In genomic region chr3:153621988-153622387, GRCh38 we compare ENCODE assay signal across 8 cellular contexts.
DNase-seq lines count a peak whose midpoint lies in the region; ATAC-seq, FAIRE-seq and TF ChIP-seq lines count a peak whose summit lies in the region.

No MANE protein-coding gene starts in this region.

- TF ChIP-seq CTCF in GM10248 (IDR thresholded peaks at IDR 0.05; ENCODE audit: control extremely low read depth, extremely low read depth, low read depth, missing control alignments) (no peak), GM12878 (IDR thresholded peaks at IDR 0.05 in 2 of 3, conservative IDR thresholded peaks at IDR 0.05 in 1 of 3; ENCODE audit: control insufficient read depth in 2 of 3, extremely low read depth in 1 of 3, insufficient read depth in 1 of 3, low read depth in 3 of 3, low read length in 3 of 3) (no peak), tibial nerve (IDR thresholded peaks at IDR 0.05) (no peak)

- H3K4me3 ChIP-seq in GM12878 (no peak overlapping the region), tibial nerve (no peak overlapping the region), Karpas-422 (ENCODE audit: low read length) (no peak overlapping the region)

- ATAC-seq in GM19468 (IDR thresholded peaks at IDR 0.05; ENCODE audit: extremely low read depth, unreplicated experiment) (peak; percentile 78), HG03378 (IDR thresholded peaks at IDR 0.05; ENCODE audit: unreplicated experiment) (peak; percentile 97), GM12878 (peak; percentile 89)

- 19% methylated on average over 2 of the region's 2 CpGs for WGBS in GM12878 (ENCODE audit: insufficient coverage, insufficient replicate concordance, low lambda C conversion rate, missing lambda C conversion rate)
- 70 to 77% methylated on average over 2 of the region's 2 CpGs for WGBS in tibial nerve, 2 donors

- SMC1A ChIA-PET in GM12878 (lab: Charles Lee; ENCODE audit: uncharacterized antibody, unreplicated experiment), result interaction anchor here (0.7 to 1.5 kb wide), 3 partner anchors 8 to 12 kb away, joined by 3 to 7 read pairs (median 5); no protein-coding TSS in a partner anchor

- BruUV-seq in GM12878 (replicated peaks; lab: Mats Ljungman, UMichigan), result no TSS peak

- H3K9me3 ChIP-seq in GM12878 (replicated peaks; ENCODE audit: control insufficient read depth, insufficient read depth, low read length), result no peaks in the 10 kb centered on the region
- no peaks in the 10 kb centered on the region for H3K9me3 ChIP-seq in tibial nerve
- peaks cover 8% of the 10 kb centered on the region for H3K9me3 ChIP-seq in Karpas-422 (ENCODE audit: low read length)

- FAIRE-seq in GM12878 (lab: Jason Lieb, UNC), result peak; percentile 35

- no peak for TF ChIP-seq RAD21 in GM12878 (IDR thresholded peaks at IDR 0.05; ENCODE audit: insufficient read depth, low read depth, low read length)

- no peaks in the 10 kb centered on the region for H3K9me2 ChIP-seq in Karpas-422 (replicated peaks; ENCODE audit: insufficient read depth, low read length)

- H3K4me2 ChIP-seq in GM12878 (ENCODE audit: control insufficient read depth, insufficient read depth) (no peak overlapping the region), Karpas-422 (ENCODE audit: low read depth, low read length, poor library complexity, severe bottlenecking) (no peak overlapping the region)

- H3K36me3 ChIP-seq in GM12878 (ENCODE audit: control insufficient read depth in 2 of 2, insufficient read depth in 2 of 2, low read length in 1 of 2), result no peaks in the 10 kb centered on the region
- no peaks in the 10 kb centered on the region for H3K36me3 ChIP-seq in tibial nerve
- no peaks in the 10 kb centered on the region for H3K36me3 ChIP-seq in Karpas-422 (ENCODE audit: insufficient read depth, low read length)

- peaks cover 7% of the 10 kb centered on the region for H3K4me1 ChIP-seq in GM12878 (ENCODE audit: control insufficient read depth, insufficient read depth, low read length)
- no peaks in the 10 kb centered on the region for H3K4me1 ChIP-seq in tibial nerve
- no peaks in the 10 kb centered on the region for H3K4me1 ChIP-seq in Karpas-422 (ENCODE audit: low read length)

- CTCF ChIA-PET in GM10248 (lab: Yijun Ruan, JAX) (interaction anchor here (1.4 to 1.8 kb wide), 2 partner anchors 9 kb away, joined by 4 to 5 read pairs; no protein-coding TSS in a partner anchor), GM12878 (lab: Yijun Ruan, JAX) (interaction anchor here (1.1 to 1.3 kb wide), 2 partner anchors 9 to 26 kb away, joined by 3 to 4 read pairs; no protein-coding TSS in a partner anchor)

- POLR2A ChIA-PET in GM10248 (lab: Yijun Ruan, JAX) (no interaction called here), GM12878 (lab: Charles Lee) (no interaction called here)

- in situ Hi-C loops in GM12878 (cut with MboI), result no loop called here

- H2AFZ ChIP-seq in GM12878 (ENCODE audit: control insufficient read depth, low read depth, low read length) (no peak overlapping the region), Karpas-422 (ENCODE audit: low read length) (no peak overlapping the region)

- no peaks in the 10 kb centered on the region for H3K27me3 ChIP-seq in GM12878 (replicated peaks in 1 of 2; ENCODE audit: control insufficient read depth in 2 of 2, insufficient read depth in 2 of 2, low read length in 1 of 2)
- no peaks in the 10 kb centered on the region for H3K27me3 ChIP-seq in tibial nerve
- no peaks in the 10 kb centered on the region for H3K27me3 ChIP-seq in Karpas-422 (ENCODE audit: low read length)

- no peak for TF ChIP-seq POLR2A in GM12878 (IDR thresholded peaks at IDR 0.05; ENCODE audit: low read depth, low read length)
- no peak for TF ChIP-seq POLR2A in tibial nerve (IDR thresholded peaks at IDR 0.05)

- H4K20me1 ChIP-seq in GM12878 (ENCODE audit: control insufficient read depth, insufficient read depth) (no peaks in the 10 kb centered on the region), Karpas-422 (ENCODE audit: insufficient read depth, low read depth, low read length) (no peaks in the 10 kb centered on the region)

- TF ChIP-seq EP300 in GM12878 (IDR thresholded peaks at IDR 0.05; ENCODE audit: borderline replicate concordance in 1 of 2, control insufficient read depth in 1 of 2, low read depth in 2 of 2, low read length in 2 of 2) (no peak), tibial nerve (IDR thresholded peaks at IDR 0.05) (no peak)

- H3K27ac ChIP-seq in GM12878 (ENCODE audit: control insufficient read depth, insufficient read depth) (no peak overlapping the region), tibial nerve (no peak overlapping the region), Karpas-422 (ENCODE audit: low read length) (no peak overlapping the region)

- H3K79me2 ChIP-seq in GM12878 (ENCODE audit: control insufficient read depth, insufficient read depth, low read length) (no peaks in the 10 kb centered on the region), Karpas-422 (ENCODE audit: low read length) (no peaks in the 10 kb centered on the region)

- RAD21 ChIA-PET in GM12878 (lab: Charles Lee; ENCODE audit: unreplicated experiment), result interaction anchor here (2.0 kb wide), 1 partner anchor 10 kb away, joined by 5 read pairs; no protein-coding TSS in a partner anchor

- H3K9ac ChIP-seq in GM12878 (ENCODE audit: control insufficient read depth, insufficient read depth, low read length), result no peak overlapping the region
- H3K9ac ChIP-seq in Karpas-422 (ENCODE audit: low read length), result no peak overlapping the region

- intact Hi-C loops in GM12878 (cut with micrococcal nuclease; ENCODE audit: unreplicated experiment), result loop anchor here (10.0 kb wide), 2 partner anchors 353 to 457 kb away; partner anchors contain the start of gene RAP2B

- DNase-seq in GM10248 (ENCODE audit: extremely low spot score) (peak; percentile 21), GM12878 (ENCODE audit: low read depth, low spot score) (peak; percentile 34), NCI-H345 (lab: John Stamatoyannopoulos, UW) (no peak), tibial nerve (ENCODE audit: low spot score in 2 of 2) (no peak), Karpas-422 (no peak), NCI-H524 (lab: John Stamatoyannopoulos, UW) (no peak)

TF ChIP-seq in GM12878, 131 proteins besides CTCF, POLR2A, EP300 and RAD21:
- TF ChIP-seq, protein P1, sequence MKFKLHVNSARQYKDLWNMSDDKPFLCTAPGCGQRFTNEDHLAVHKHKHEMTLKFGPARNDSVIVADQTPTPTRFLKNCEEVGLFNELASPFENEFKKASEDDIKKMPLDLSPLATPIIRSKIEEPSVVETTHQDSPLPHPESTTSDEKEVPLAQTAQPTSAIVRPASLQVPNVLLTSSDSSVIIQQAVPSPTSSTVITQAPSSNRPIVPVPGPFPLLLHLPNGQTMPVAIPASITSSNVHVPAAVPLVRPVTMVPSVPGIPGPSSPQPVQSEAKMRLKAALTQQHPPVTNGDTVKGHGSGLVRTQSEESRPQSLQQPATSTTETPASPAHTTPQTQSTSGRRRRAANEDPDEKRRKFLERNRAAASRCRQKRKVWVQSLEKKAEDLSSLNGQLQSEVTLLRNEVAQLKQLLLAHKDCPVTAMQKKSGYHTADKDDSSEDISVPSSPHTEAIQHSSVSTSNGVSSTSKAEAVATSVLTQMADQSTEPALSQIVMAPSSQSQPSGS (IDR thresholded peaks at IDR 0.05; ENCODE audit: low read length), result 0 out of 2 replicates have a peak, but pooled peaks have one; percentile 19
- TF ChIP-seq RBBP5 (conservative IDR thresholded peaks at IDR 0.05), result no peak
- TF ChIP-seq JUNB (IDR thresholded peaks at IDR 0.05), result peak; percentile 41
- TF ChIP-seq SPI1 (IDR thresholded peaks at IDR 0.05; ENCODE audit: borderline replicate concordance, insufficient read depth, low read depth, low read length), result peak; percentile 69
- no peak for TF ChIP-seq BHLHE40 (IDR thresholded peaks at IDR 0.05; ENCODE audit: borderline replicate concordance in 1 of 2, low read depth in 2 of 2, low read length in 1 of 2)
- peak in 1 of 2 experiments; percentile 89; a peak in 2 of 4 replicates for TF ChIP-seq ETV6 (conservative IDR thresholded peaks at IDR 0.05 in 1 of 2, IDR thresholded peaks at IDR 0.05 in 1 of 2; ENCODE audit: borderline replicate concordance in 1 of 2, low read depth in 1 of 2)
- TF ChIP-seq IKZF1 (conservative IDR thresholded peaks at IDR 0.05), result 0 out of 2 replicates have a peak, but pooled peaks have one; percentile 14
- no peak for TF ChIP-seq SMARCA5 (IDR thresholded peaks at IDR 0.05)
- no peak for TF ChIP-seq HSF1 (IDR thresholded peaks at IDR 0.05; ENCODE audit: low read depth, low read length)
TF ChIP-seq in GM12878: peak in this region for 5.

Comparison
In these comparisons a context has a peak if more than half of its experiments do, and no peak if none do; other contexts are left out.
1. DNase-seq: peak in GM10248 (single experiment) and GM12878 (single experiment); none in NCI-H345 (single experiment), tibial nerve (0 of 2), Karpas-422 (single experiment) and NCI-H524 (0 of 2).
2. Peak in every context shown above with its lines, with median percentiles within 50 percentile points of each other: ATAC-seq.